8 cellular contexts compared by ENCODE assay signal in the genomic region with DNA sequence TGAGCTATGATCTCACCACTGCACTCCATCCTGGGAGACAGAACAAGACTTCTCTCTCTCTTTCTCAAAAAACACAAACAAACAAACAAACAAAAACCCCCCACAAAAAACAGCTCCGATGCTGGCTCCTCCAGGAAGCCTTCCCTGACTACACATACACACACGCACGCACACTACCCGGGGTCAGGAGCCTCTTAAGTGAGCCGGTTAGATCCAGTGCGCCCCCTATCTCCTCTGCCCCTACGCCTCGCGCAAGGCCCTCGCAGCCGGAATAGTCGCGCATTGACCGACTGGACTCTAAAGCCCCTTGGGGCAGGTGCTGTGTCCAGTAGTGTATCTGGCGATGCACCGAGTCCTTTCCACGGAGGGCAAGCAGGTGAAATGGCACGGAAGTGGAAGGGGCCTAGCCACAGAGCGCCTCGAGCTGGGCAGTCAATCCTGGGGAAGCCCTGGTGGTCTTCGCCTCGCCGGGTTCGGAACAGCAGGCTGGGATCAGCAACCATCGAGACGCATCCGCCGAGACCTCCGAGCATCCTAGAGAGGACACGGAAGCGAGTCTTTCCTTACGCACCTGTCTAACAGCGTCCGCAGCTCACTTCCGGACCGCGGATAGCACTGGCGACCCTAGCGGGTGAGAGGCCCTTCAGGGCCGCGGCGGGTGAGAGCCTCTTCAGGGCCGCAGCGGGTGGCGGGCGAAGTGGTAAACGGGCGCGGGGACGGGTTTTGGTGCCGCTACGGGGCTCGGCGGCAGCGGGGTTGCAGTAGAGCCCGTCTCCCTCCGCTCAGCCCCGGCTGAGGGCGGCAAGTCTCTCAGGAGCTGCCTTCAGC. TPM values are rescaled to one million over a fixed set of nuclear protein-coding genes. Genes with fewer than 3 reads are reported as not detected.
A peak's percentile ranks its signal among the peaks of the same experiment; 100 is the strongest.
DNase-seq lines count a peak whose midpoint lies in the region; ATAC-seq lines count a peak whose summit lies in the region.

A gene (plus strand): TSS at position 588 of the 828 bp plus-strand sequence. CDS start 2,661 bp downstream, outside the sequence.

- WGBS in mesendoderm (ENCODE audit: extremely low coverage, insufficient coverage, low lambda C conversion rate), result no CpG with 5 or more reads among the region's 59 CpGs

- H3K4me3 ChIP-seq in endocrine pancreas (ENCODE audit: control insufficient read depth, insufficient read depth, low read length), result peak within 1 kb of the TSS; percentile 56
- H3K4me3 ChIP-seq in mesendoderm (ENCODE audit: low read length), result peak within 1 kb of the TSS; percentile 98

- H3K27me3 ChIP-seq in endocrine pancreas (ENCODE audit: control insufficient read depth, insufficient read depth, low read length) (no peaks in the 10 kb centered on the region), mesendoderm (ENCODE audit: insufficient read depth, low read length, poor library complexity) (no peaks in the 10 kb centered on the region)

- H3K36me3 ChIP-seq in endocrine pancreas (ENCODE audit: control insufficient read depth, insufficient read depth, low read length) (peaks cover 4% of the 10 kb centered on the region), mesendoderm (ENCODE audit: control insufficient read depth, insufficient read depth, low read length) (peaks cover 6% of the 10 kb centered on the region)

- H3K4me1 ChIP-seq in endocrine pancreas (ENCODE audit: control insufficient read depth, insufficient read depth, low read length) (peaks cover 8% of the 10 kb centered on the region), mesendoderm (ENCODE audit: control insufficient read depth, low read depth, low read length) (no peaks in the 10 kb centered on the region)

- peak within 1 kb of the TSS; percentile 90 for H3K9ac ChIP-seq in endocrine pancreas (ENCODE audit: control insufficient read depth, insufficient read depth, low read length)
- peak within 1 kb of the TSS; percentile 97 for H3K9ac ChIP-seq in mesendoderm (ENCODE audit: low read length)

- H3K4me2 ChIP-seq in mesendoderm (ENCODE audit: low read length), result peak within 1 kb of the TSS; percentile 98

- H3K27ac ChIP-seq in mesendoderm (ENCODE audit: low read depth, low read length), result peak within 1 kb of the TSS; percentile 88

- H4K5ac ChIP-seq in mesendoderm (ENCODE audit: low read length), result peak within 1 kb of the TSS; percentile 21

- peak within 1 kb of the TSS; percentile 57 for H3K4ac ChIP-seq in mesendoderm (ENCODE audit: low read depth, low read length)

- peak within 1 kb of the TSS; percentile 99 for H3K56ac ChIP-seq in mesendoderm (ENCODE audit: low read length)

- peak within 1 kb of the TSS; percentile 30 for H4K8ac ChIP-seq in mesendoderm (ENCODE audit: low read depth, low read length)

- ATAC-seq in GM19463 (IDR thresholded peaks at IDR 0.05; ENCODE audit: unreplicated experiment), result peak; percentile 95

- H2BK120ac ChIP-seq in mesendoderm (ENCODE audit: low read depth, low read length), result peak within 1 kb of the TSS; percentile 64

- H2BK15ac ChIP-seq in mesendoderm (replicated peaks; ENCODE audit: low read depth), result no peak within 1 kb of the TSS

- peaks cover 5% of the 10 kb centered on the region for H3K79me2 ChIP-seq in mesendoderm (ENCODE audit: control insufficient read depth, insufficient read depth, low read length)

- H3K9me3 ChIP-seq in endocrine pancreas (ENCODE audit: control insufficient read depth, low read length), result no peaks in the 10 kb centered on the region

- peak within 1 kb of the TSS; percentile 29 for H3K23ac ChIP-seq in mesendoderm (ENCODE audit: low read length)

- H3K79me1 ChIP-seq in mesendoderm (ENCODE audit: low read length), result peaks cover 4% of the 10 kb centered on the region

- DNase-seq in COLO668 (lab: John Stamatoyannopoulos, UW; ENCODE audit: unreplicated experiment) (peak; percentile 94), HS-5 (ENCODE audit: low read depth) (peak; percentile 49), NOMO-1 (lab: John Stamatoyannopoulos, UW; ENCODE audit: unreplicated experiment in 2 of 2) (peak; percentile 83 to 92), mesendoderm (peak; percentile 98)
- DNase-seq in activated CD8-positive, alpha-beta memory T cell treated with anti-CD3 and anti-CD28 coated beads for 4 hours (ENCODE audit: low read depth in 2 of 2), result peak; percentile 71 to 75
- DNase-seq in stimulated activated CD8-positive, alpha-beta memory T cell treated with anti-CD3 and anti-CD28 coated beads, Interleukin-15, amount 100 ng/mL, for 1 hour (ENCODE audit: low read depth), result peak; percentile 68

- no peak within 1 kb of the TSS for H2AK5ac ChIP-seq in mesendoderm (ENCODE audit: low read length)

- H2BK5ac ChIP-seq in mesendoderm (ENCODE audit: low read length), result peak within 1 kb of the TSS; percentile 83

- peak within 1 kb of the TSS; percentile 42 for H3K18ac ChIP-seq in mesendoderm (ENCODE audit: low read length)

RNA-seq across cellular contexts. Expression of the gene that starts here (rescaled TPM):
- 8.0 TPM for polyA plus RNA-seq in mesendoderm (2013, experiment 1 of 2)
- polyA plus RNA-seq in mesendoderm (2013, experiment 2 of 2), result 8.3 TPM

Comparison
In these comparisons a context has a peak if more than half of its experiments do, and no peak if none do; other contexts are left out.
1. Peak in every context shown above with its lines: DNase-seq, ATAC-seq, H3K4me3 ChIP-seq and H3K27ac ChIP-seq.